Comparison of ENCODE assay signal across 13 cellular contexts in the genomic region with DNA sequence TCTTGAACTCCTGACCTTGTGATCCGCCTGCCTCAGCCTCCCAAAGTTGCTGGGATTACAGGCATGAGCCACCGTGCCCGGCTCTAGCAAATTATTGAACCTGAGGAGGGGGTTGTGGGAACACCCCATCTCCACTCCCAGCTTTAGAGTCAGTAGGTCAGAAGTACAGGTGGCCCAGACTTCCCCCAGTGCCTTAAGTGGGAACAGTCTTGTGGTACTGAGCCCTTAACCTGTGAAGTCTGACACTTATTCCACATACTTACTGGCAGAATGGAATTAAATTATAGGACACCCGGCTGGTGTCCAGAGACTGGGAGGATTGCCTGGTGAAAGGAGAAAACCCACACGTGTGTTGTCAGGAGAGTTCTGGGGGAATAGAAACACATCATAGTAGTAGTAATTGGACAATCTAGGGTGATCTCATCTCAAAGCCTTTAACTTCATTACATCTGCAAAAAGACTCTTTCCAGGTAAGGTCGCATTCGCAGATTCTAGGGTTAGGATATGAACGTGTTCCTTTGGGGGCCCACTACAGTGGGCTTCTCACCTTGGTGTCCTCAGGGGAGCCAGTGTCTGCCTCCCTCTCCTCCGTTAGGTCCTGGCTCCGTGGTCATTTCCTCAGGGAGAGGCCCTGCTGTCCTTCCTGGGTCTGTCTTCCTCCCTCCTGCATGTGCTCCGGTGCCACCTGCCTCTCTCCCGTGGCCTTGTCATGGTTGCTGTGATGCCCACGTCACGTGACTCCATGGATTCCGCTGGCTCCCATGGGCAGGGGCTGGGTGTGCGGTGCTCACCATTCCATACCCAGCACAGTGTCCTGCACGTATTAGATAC.
DNase-seq lines count a peak whose midpoint lies in the region; ATAC-seq, FAIRE-seq and TF ChIP-seq lines count a peak whose summit lies in the region.
"Had no signal": no experiment of that assay in that cellular context is flagged by ENCODE, and none has a peak within 500 bp of the region (broad histone marks: within the 10 kb centered on the region; RNA-seq: fewer than 3 reads in every experiment).

No MANE protein-coding gene starts in this region.

- TF ChIP-seq CTCF in Calu3 (IDR thresholded peaks at IDR 0.05; ENCODE audit: unreplicated experiment) = no peak

- no peak overlapping the region for H2BK120ac ChIP-seq in mesendoderm (ENCODE audit: low read depth, low read length)

- peaks cover 16% of the 10 kb centered on the region for H3K36me3 Mint-ChIP-seq in Calu3 (ENCODE audit: insufficient read depth, unreplicated experiment)
- peaks cover 0 to 25% of the 10 kb centered on the region in 2 donors for H3K36me3 Mint-ChIP-seq in activated naive CD4-positive, alpha-beta T cell treated with anti-CD3 and anti-CD28 coated beads, Interleukin-2, amount 50 U/mL, for 72 hours
- H3K36me3 Mint-ChIP-seq: IgD-negative memory B cell had no signal

- no peak overlapping the region for H4K8ac ChIP-seq in mesendoderm (ENCODE audit: low read depth, low read length)

- H3K9me3 ChIP-seq in BLaER1 (no peaks in the 10 kb centered on the region), small intestine (ENCODE audit: control insufficient read depth, low read depth) (no peaks in the 10 kb centered on the region)
- H3K9me3 ChIP-seq: body of pancreas had no signal

- H3K4me3 ChIP-seq in BLaER1 (no peak overlapping the region), mesendoderm (ENCODE audit: low read length) (no peak overlapping the region), small intestine (ENCODE audit: low read depth in 1 of 2, low read length in 2 of 2) (no peak overlapping the region)
- H3K4me3 ChIP-seq: body of pancreas had no signal

- H3K27me3 ChIP-seq in BLaER1 (no peaks in the 10 kb centered on the region), mesendoderm (ENCODE audit: insufficient read depth, low read length, poor library complexity) (no peaks in the 10 kb centered on the region), small intestine (ENCODE audit: control insufficient read depth in 2 of 2, insufficient read depth in 2 of 2, low read length in 2 of 2) (no peaks in the 10 kb centered on the region)
- H3K27me3 ChIP-seq: body of pancreas had no signal

- no peak overlapping the region for H2BK15ac ChIP-seq in mesendoderm (replicated peaks; ENCODE audit: low read depth)

- no CpG with 5 or more reads among the region's 17 CpGs for WGBS in mesendoderm (ENCODE audit: extremely low coverage, insufficient coverage, low lambda C conversion rate)
- 81 to 90% (median 89%) methylated on average over 16 to 17 of the region's 17 CpGs for WGBS in small intestine, 3 donors

- H3K4me2 ChIP-seq in BLaER1 = peak overlapping the region; percentile 77
- no peak overlapping the region for H3K4me2 ChIP-seq in mesendoderm (ENCODE audit: low read length)

- peak overlapping the region; percentile 75 for H3K18ac ChIP-seq in mesendoderm (ENCODE audit: low read length)

- H2BK5ac ChIP-seq in mesendoderm (ENCODE audit: low read length) = no peak overlapping the region

- no peak for DNase-seq in Calu3
- no peak for DNase-seq in activated naive CD4-positive, alpha-beta T cell treated with anti-CD3 and anti-CD28 coated beads, Interleukin-2, amount 50 U/mL, for 72 hours (ENCODE audit: low spot score in 2 of 2)
- DNase-seq in mesendoderm = no peak
- DNase-seq in small intestine = no peak
- no peak for DNase-seq in T-helper 9 cell
- no peak for DNase-seq in foreskin melanocyte
- no peak for DNase-seq in effector CD4-positive, alpha-beta T cell
- DNase-seq: body of pancreas, NCI-H1105, NCI-H446 treated with DMSO at 0.1 percent for 48 hours had no signal

- no peak for ATAC-seq in activated naive CD4-positive, alpha-beta T cell treated with anti-CD3 and anti-CD28 coated beads, Interleukin-2, amount 50 U/mL, for 72 hours
- ATAC-seq: body of pancreas had no signal

- H3K79me1 ChIP-seq in mesendoderm (ENCODE audit: low read length) = peaks cover 26% of the 10 kb centered on the region

- peak overlapping the region; percentile 18 for H2AK5ac ChIP-seq in mesendoderm (ENCODE audit: low read length)

- peak overlapping the region; percentile 48 for H3K23ac ChIP-seq in mesendoderm (ENCODE audit: low read length)

- no peak overlapping the region for H3K4me3 Mint-ChIP-seq in Calu3 (ENCODE audit: low read depth, unreplicated experiment)

- BruUV-seq in Calu3 (replicated peaks; lab: Mats Ljungman, UMichigan) = no TSS peak

- CTCF ChIA-PET in Calu3 (lab: Charles Lee) = interaction anchor here (0.8 kb wide), 1 partner anchor 64 kb away, joined by 4 read pairs; the partner anchor contains the start of gene BCR

- peaks cover 61% of the 10 kb centered on the region for H3K4me1 Mint-ChIP-seq in Calu3 (ENCODE audit: low read depth, unreplicated experiment)

- H3K27ac Mint-ChIP-seq in Calu3 (ENCODE audit: unreplicated experiment) = peak overlapping the region; percentile 56
- H3K27ac Mint-ChIP-seq in activated naive CD4-positive, alpha-beta T cell treated with anti-CD3 and anti-CD28 coated beads, Interleukin-2, amount 50 U/mL, for 72 hours = peak overlapping the region; percentile 87 to 88

- no peaks in the 10 kb centered on the region for H3K9me3 Mint-ChIP-seq in Calu3 (ENCODE audit: low read depth, unreplicated experiment)
- no peaks in the 10 kb centered on the region for H3K9me3 Mint-ChIP-seq in activated naive CD4-positive, alpha-beta T cell treated with anti-CD3 and anti-CD28 coated beads, Interleukin-2, amount 50 U/mL, for 72 hours

- no peak overlapping the region for H3K4ac ChIP-seq in mesendoderm (ENCODE audit: low read depth, low read length)

- no peak for FAIRE-seq in small intestine (lab: Jason Lieb, UNC)

- H3K27ac ChIP-seq in BLaER1 (peak overlapping the region; percentile 22; the same call in 1 of the 2 replicates), mesendoderm (ENCODE audit: low read depth, low read length) (peak overlapping the region; percentile 98), small intestine (ENCODE audit: low read depth in 1 of 2, low read length in 1 of 2) (no peak overlapping the region)
- H3K27ac ChIP-seq: body of pancreas, C4-2B had no signal

- intact Hi-C loops in Calu3 (cut with micrococcal nuclease; ENCODE audit: unreplicated experiment) = loop anchor here (10.0 kb wide), 1 partner anchor 59 kb away; the partner anchor contains the start of gene BCR

- peaks cover 55% of the 10 kb centered on the region for H3K79me2 ChIP-seq in mesendoderm (ENCODE audit: control insufficient read depth, insufficient read depth, low read length)

- H3K36me3 ChIP-seq in BLaER1 (peaks cover 52% of the 10 kb centered on the region), mesendoderm (ENCODE audit: control insufficient read depth, insufficient read depth, low read length) (no peaks in the 10 kb centered on the region), small intestine (ENCODE audit: control insufficient read depth in 2 of 2, insufficient read depth in 2 of 2, low read length in 2 of 2) (no peaks in the 10 kb centered on the region)

- no peaks in the 10 kb centered on the region for H3K27me3 Mint-ChIP-seq in Calu3 (ENCODE audit: unreplicated experiment)

- H3K4me1 ChIP-seq in BLaER1 = peaks cover 100% of the 10 kb centered on the region
- peaks cover 32% of the 10 kb centered on the region for H3K4me1 ChIP-seq in mesendoderm (ENCODE audit: control insufficient read depth, low read depth, low read length)
- peaks cover 0 to 3% of the 10 kb centered on the region in 2 donors for H3K4me1 ChIP-seq in small intestine (ENCODE audit: control insufficient read depth in 2 of 2, insufficient read depth in 1 of 2, low read depth in 1 of 2, low read length in 1 of 2)

- H4K20me1 ChIP-seq in BLaER1 = peaks cover 100% of the 10 kb centered on the region

- H3K56ac ChIP-seq in mesendoderm (ENCODE audit: low read length) = peak overlapping the region; percentile 51

- H3K9ac ChIP-seq in BLaER1 = no peak overlapping the region; the same call in 1 of the 2 replicates
- H3K9ac ChIP-seq in mesendoderm (ENCODE audit: low read length) = no peak overlapping the region

- no peak overlapping the region for H4K5ac ChIP-seq in mesendoderm (ENCODE audit: low read length)

Comparison
In these comparisons a context has a peak if more than half of its experiments do, and no peak if none do; other contexts are left out.
1. H3K27ac ChIP-seq: peak in BLaER1 (single experiment) and mesendoderm (single experiment); none in small intestine (0 of 2).